In genomic region chr16:80466024-80466986, GRCh38 we compare ENCODE assay signal across 1 cellular context.
TF ChIP-seq lines count a peak whose summit lies in the region.

No MANE protein-coding gene starts in this region.

TF ChIP-seq in HepG2, 621 proteins besides CTCF, POLR2A, EP300 and RAD21 (continued from another document and continues in another):
- TF ChIP-seq CHCHD3 (CRISPR knock-in tag; IDR thresholded peaks at IDR 0.05) (no peak), TFDP2 (CRISPR knock-in tag; IDR thresholded peaks at IDR 0.05) (0 out of 2 replicates have a peak, but pooled peaks have one; percentile 18), KMT2B (CRISPR knock-in tag; IDR thresholded peaks at IDR 0.05) (no peak), AHR (CRISPR knock-in tag; IDR thresholded peaks at IDR 0.05) (peak; percentile 25; the same call in 1 of the 2 replicates), TOPORS (CRISPR knock-in tag; IDR thresholded peaks at IDR 0.05) (peak; percentile 84), CBFB (CRISPR knock-in tag; IDR thresholded peaks at IDR 0.05) (peak; percentile 88), IRX3 (CRISPR knock-in tag; IDR thresholded peaks at IDR 0.05; ENCODE audit: borderline replicate concordance, low read depth) (no peak; the same call in 1 of the 2 replicates), HDAC6 (IDR thresholded peaks at IDR 0.05; ENCODE audit: low read depth, low read length) (no peak), BHLHE40 (IDR thresholded peaks at IDR 0.05; ENCODE audit: low read length) (no peak), THAP11 (CRISPR knock-in tag; IDR thresholded peaks at IDR 0.05) (no peak), XBP1 (CRISPR knock-in tag; IDR thresholded peaks at IDR 0.05) (no peak), RXRB (CRISPR knock-in tag; IDR thresholded peaks at IDR 0.05; ENCODE audit: borderline replicate concordance) (no peak; the same call in 1 of the 2 replicates), ZBTB26 (CRISPR knock-in tag; IDR thresholded peaks at IDR 0.05; ENCODE audit: borderline replicate concordance) (peak; percentile 52; the same call in 1 of the 2 replicates), ZNF274 (CRISPR knock-in tag; IDR thresholded peaks at IDR 0.05) (peak; percentile 64; the same call in 1 of the 2 replicates), SAFB2 (CRISPR knock-in tag; IDR thresholded peaks at IDR 0.05; ENCODE audit: borderline replicate concordance, low read depth) (no peak), NKX3-1 (CRISPR knock-in tag; IDR thresholded peaks at IDR 0.05) (0 out of 2 replicates have a peak, but pooled peaks have one; percentile 26), KDM1A (CRISPR knock-in tag; IDR thresholded peaks at IDR 0.05) (no peak), ZNF33A (CRISPR knock-in tag; IDR thresholded peaks at IDR 0.05; ENCODE audit: borderline replicate concordance) (no peak), ZNF878 (CRISPR knock-in tag; IDR thresholded peaks at IDR 0.05) (no peak), ZNF543 (CRISPR knock-in tag; IDR thresholded peaks at IDR 0.05) (no peak), MTF2 (CRISPR knock-in tag; IDR thresholded peaks at IDR 0.05; ENCODE audit: borderline replicate concordance) (no peak), ZNF570 (CRISPR knock-in tag; IDR thresholded peaks at IDR 0.05; ENCODE audit: borderline replicate concordance) (no peak), SALL1 (CRISPR knock-in tag; IDR thresholded peaks at IDR 0.05) (peak; percentile 88), RELA (CRISPR knock-in tag; IDR thresholded peaks at IDR 0.05) (no peak), ZNF850 (CRISPR knock-in tag; conservative IDR thresholded peaks at IDR 0.05) (no peak), PRPF4 (IDR thresholded peaks at IDR 0.05; ENCODE audit: low read depth, low read length, poor library complexity, severe bottlenecking) (no peak), ZSCAN22 (CRISPR knock-in tag; IDR thresholded peaks at IDR 0.05) (no peak), IKZF4 (CRISPR knock-in tag; IDR thresholded peaks at IDR 0.05; ENCODE audit: borderline replicate concordance, low read depth, not compliant biosample characterization) (peak; percentile 46), ZSCAN29 (CRISPR knock-in tag; conservative IDR thresholded peaks at IDR 0.05) (no peak), GATAD2A (CRISPR knock-in tag; IDR thresholded peaks at IDR 0.05) (peak; percentile 53; the same call in 1 of the 2 replicates), SNAI1 (CRISPR knock-in tag; IDR thresholded peaks at IDR 0.05; ENCODE audit: borderline replicate concordance) (no peak), GMEB2 (CRISPR knock-in tag; IDR thresholded peaks at IDR 0.05; ENCODE audit: low read depth) (no peak), ZNF207 (IDR thresholded peaks at IDR 0.05; ENCODE audit: borderline replicate concordance) (no peak), RARG (CRISPR knock-in tag; IDR thresholded peaks at IDR 0.05; ENCODE audit: low read depth) (no peak), GATA4 (IDR thresholded peaks at IDR 0.05; ENCODE audit: borderline replicate concordance, low read depth) (no peak), SMC3 (IDR thresholded peaks at IDR 0.05; ENCODE audit: low read length) (peak; percentile 78), ZNF572 (CRISPR knock-in tag; IDR thresholded peaks at IDR 0.05) (peak; percentile 67; the same call in 1 of the 2 replicates), ZNF256 (CRISPR knock-in tag; conservative IDR thresholded peaks at IDR 0.05) (no peak), ZBTB42 (CRISPR knock-in tag; IDR thresholded peaks at IDR 0.05) (no peak), SP1 (IDR thresholded peaks at IDR 0.05) (no peak), SP1 (CRISPR knock-in tag; IDR thresholded peaks at IDR 0.05) (peak; percentile 16; the same call in 1 of the 2 replicates), HNRNPK (IDR thresholded peaks at IDR 0.05; ENCODE audit: low read depth, low read length, poor library complexity, severe bottlenecking) (no peak), SALL2 (CRISPR knock-in tag; IDR thresholded peaks at IDR 0.05) (peak; percentile 61), YEATS4 (CRISPR knock-in tag; IDR thresholded peaks at IDR 0.05; ENCODE audit: borderline replicate concordance) (no peak), MEIS2 (CRISPR knock-in tag; IDR thresholded peaks at IDR 0.05) (no peak), GRHL1 (CRISPR knock-in tag; conservative IDR thresholded peaks at IDR 0.05) (no peak), CAMTA2 (CRISPR knock-in tag; IDR thresholded peaks at IDR 0.05; ENCODE audit: borderline replicate concordance) (peak; percentile 25; the same call in 1 of the 2 replicates), SMARCC2 (IDR thresholded peaks at IDR 0.05) (no peak), ZNF703 (CRISPR knock-in tag; IDR thresholded peaks at IDR 0.05; ENCODE audit: borderline replicate concordance) (peak; percentile 40; the same call in 1 of the 2 replicates), SIN3B (IDR thresholded peaks at IDR 0.05; ENCODE audit: low read length) (no peak)
- TF ChIP-seq, protein P1, sequence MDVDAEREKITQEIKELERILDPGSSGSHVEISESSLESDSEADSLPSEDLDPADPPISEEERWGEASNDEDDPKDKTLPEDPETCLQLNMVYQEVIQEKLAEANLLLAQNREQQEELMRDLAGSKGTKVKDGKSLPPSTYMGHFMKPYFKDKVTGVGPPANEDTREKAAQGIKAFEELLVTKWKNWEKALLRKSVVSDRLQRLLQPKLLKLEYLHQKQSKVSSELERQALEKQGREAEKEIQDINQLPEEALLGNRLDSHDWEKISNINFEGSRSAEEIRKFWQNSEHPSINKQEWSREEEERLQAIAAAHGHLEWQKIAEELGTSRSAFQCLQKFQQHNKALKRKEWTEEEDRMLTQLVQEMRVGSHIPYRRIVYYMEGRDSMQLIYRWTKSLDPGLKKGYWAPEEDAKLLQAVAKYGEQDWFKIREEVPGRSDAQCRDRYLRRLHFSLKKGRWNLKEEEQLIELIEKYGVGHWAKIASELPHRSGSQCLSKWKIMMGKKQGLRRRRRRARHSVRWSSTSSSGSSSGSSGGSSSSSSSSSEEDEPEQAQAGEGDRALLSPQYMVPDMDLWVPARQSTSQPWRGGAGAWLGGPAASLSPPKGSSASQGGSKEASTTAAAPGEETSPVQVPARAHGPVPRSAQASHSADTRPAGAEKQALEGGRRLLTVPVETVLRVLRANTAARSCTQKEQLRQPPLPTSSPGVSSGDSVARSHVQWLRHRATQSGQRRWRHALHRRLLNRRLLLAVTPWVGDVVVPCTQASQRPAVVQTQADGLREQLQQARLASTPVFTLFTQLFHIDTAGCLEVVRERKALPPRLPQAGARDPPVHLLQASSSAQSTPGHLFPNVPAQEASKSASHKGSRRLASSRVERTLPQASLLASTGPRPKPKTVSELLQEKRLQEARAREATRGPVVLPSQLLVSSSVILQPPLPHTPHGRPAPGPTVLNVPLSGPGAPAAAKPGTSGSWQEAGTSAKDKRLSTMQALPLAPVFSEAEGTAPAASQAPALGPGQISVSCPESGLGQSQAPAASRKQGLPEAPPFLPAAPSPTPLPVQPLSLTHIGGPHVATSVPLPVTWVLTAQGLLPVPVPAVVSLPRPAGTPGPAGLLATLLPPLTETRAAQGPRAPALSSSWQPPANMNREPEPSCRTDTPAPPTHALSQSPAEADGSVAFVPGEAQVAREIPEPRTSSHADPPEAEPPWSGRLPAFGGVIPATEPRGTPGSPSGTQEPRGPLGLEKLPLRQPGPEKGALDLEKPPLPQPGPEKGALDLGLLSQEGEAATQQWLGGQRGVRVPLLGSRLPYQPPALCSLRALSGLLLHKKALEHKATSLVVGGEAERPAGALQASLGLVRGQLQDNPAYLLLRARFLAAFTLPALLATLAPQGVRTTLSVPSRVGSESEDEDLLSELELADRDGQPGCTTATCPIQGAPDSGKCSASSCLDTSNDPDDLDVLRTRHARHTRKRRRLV (CRISPR knock-in tag; IDR thresholded peaks at IDR 0.05), result no peak
- TF ChIP-seq, protein P2, sequence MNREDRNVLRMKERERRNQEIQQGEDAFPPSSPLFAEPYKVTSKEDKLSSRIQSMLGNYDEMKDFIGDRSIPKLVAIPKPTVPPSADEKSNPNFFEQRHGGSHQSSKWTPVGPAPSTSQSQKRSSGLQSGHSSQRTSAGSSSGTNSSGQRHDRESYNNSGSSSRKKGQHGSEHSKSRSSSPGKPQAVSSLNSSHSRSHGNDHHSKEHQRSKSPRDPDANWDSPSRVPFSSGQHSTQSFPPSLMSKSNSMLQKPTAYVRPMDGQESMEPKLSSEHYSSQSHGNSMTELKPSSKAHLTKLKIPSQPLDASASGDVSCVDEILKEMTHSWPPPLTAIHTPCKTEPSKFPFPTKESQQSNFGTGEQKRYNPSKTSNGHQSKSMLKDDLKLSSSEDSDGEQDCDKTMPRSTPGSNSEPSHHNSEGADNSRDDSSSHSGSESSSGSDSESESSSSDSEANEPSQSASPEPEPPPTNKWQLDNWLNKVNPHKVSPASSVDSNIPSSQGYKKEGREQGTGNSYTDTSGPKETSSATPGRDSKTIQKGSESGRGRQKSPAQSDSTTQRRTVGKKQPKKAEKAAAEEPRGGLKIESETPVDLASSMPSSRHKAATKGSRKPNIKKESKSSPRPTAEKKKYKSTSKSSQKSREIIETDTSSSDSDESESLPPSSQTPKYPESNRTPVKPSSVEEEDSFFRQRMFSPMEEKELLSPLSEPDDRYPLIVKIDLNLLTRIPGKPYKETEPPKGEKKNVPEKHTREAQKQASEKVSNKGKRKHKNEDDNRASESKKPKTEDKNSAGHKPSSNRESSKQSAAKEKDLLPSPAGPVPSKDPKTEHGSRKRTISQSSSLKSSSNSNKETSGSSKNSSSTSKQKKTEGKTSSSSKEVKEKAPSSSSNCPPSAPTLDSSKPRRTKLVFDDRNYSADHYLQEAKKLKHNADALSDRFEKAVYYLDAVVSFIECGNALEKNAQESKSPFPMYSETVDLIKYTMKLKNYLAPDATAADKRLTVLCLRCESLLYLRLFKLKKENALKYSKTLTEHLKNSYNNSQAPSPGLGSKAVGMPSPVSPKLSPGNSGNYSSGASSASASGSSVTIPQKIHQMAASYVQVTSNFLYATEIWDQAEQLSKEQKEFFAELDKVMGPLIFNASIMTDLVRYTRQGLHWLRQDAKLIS (CRISPR knock-in tag; IDR thresholded peaks at IDR 0.05), result no peak
- TF ChIP-seq, protein P3, sequence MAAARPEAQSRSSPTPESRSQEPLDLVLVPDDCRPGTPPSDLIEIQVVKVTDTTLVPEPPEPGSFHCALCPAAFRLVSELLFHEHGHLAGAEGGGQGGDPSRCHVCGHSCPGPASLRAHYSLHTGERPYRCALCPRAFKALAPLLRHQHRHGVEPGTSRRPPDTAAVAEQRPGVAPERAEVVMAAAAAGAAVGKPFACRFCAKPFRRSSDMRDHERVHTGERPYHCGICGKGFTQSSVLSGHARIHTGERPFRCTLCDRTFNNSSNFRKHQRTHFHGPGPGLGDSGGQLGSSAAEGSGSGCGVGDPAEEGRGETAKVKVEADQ (CRISPR knock-in tag; IDR thresholded peaks at IDR 0.05; ENCODE audit: borderline replicate concordance), result no peak
- TF ChIP-seq, protein P4, sequence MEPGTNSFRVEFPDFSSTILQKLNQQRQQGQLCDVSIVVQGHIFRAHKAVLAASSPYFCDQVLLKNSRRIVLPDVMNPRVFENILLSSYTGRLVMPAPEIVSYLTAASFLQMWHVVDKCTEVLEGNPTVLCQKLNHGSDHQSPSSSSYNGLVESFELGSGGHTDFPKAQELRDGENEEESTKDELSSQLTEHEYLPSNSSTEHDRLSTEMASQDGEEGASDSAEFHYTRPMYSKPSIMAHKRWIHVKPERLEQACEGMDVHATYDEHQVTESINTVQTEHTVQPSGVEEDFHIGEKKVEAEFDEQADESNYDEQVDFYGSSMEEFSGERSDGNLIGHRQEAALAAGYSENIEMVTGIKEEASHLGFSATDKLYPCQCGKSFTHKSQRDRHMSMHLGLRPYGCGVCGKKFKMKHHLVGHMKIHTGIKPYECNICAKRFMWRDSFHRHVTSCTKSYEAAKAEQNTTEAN (CRISPR knock-in tag; conservative IDR thresholded peaks at IDR 0.05), result no peak
